ENCODE assay signal across 2 cellular contexts in genomic region chr4:726235-726787, GRCh38.
A peak's percentile ranks its signal among the peaks of the same experiment; 100 is the strongest.
TF ChIP-seq lines count a peak whose summit lies in the region.

No MANE protein-coding gene starts in this region.

TF ChIP-seq in K562, 482 proteins besides CTCF, POLR2A, EP300 and RAD21 (continues in another document):
- TF ChIP-seq MTA3 (IDR thresholded peaks at IDR 0.05; ENCODE audit: borderline replicate concordance) (no peak), ADNP (tag; IDR thresholded peaks at IDR 0.05) (no peak), RBBP5 (IDR thresholded peaks at IDR 0.05; ENCODE audit: borderline replicate concordance, insufficient read depth, low read length, poor library complexity, severe bottlenecking) (peak; percentile 47), HCFC1 (IDR thresholded peaks at IDR 0.05; ENCODE audit: low read depth, low read length) (no peak), NR2C2 (CRISPR knock-in tag; IDR thresholded peaks at IDR 0.05) (no peak), NR2C2 (tag; IDR thresholded peaks at IDR 0.05) (peak; percentile 31; the same call in 1 of the 2 replicates), CBX5 (IDR thresholded peaks at IDR 0.05; ENCODE audit: borderline replicate concordance, low read depth) (no peak), ZBTB5 (IDR thresholded peaks at IDR 0.05) (no peak), NFE2 (IDR thresholded peaks at IDR 0.05; ENCODE audit: low read depth) (peak; percentile 13; the same call in 1 of the 2 replicates), PRDM10 (IDR thresholded peaks at IDR 0.05; ENCODE audit: partially characterized antibody) (peak; percentile 92), NFATC3 (IDR thresholded peaks at IDR 0.05) (no peak), ATF1 (CRISPR knock-in tag; IDR thresholded peaks at IDR 0.05) (no peak), ATF1 (tag; IDR thresholded peaks at IDR 0.05) (peak; percentile 43; the same call in 1 of the 2 replicates), ILK (tag; IDR thresholded peaks at IDR 0.05; ENCODE audit: borderline replicate concordance, low read depth) (no peak), CEBPG (CRISPR knock-in tag; IDR thresholded peaks at IDR 0.05) (no peak), CEBPG (tag; conservative IDR thresholded peaks at IDR 0.05 in 1 of 2, IDR thresholded peaks at IDR 0.05 in 1 of 2) (peak in 1 of 2 experiments; percentile 27; a peak in 1 of 4 replicates), CEBPB (tag; IDR thresholded peaks at IDR 0.05) (peak; percentile 56), ZNF609 (CRISPR knock-in tag; IDR thresholded peaks at IDR 0.05; ENCODE audit: borderline replicate concordance) (no peak), ZFP36 (IDR thresholded peaks at IDR 0.05; ENCODE audit: low read depth, low read length, partially characterized antibody) (no peak)

TF ChIP-seq in GM12891, 5 proteins besides CTCF, POLR2A, EP300 and RAD21:
- no peak for TF ChIP-seq POLR2AphosphoS5 (IDR thresholded peaks at IDR 0.05; ENCODE audit: low read depth, low read length)
- no peak for TF ChIP-seq TAF1 (IDR thresholded peaks at IDR 0.05; ENCODE audit: low read depth, low read length)
- TF ChIP-seq POU2F2 (IDR thresholded peaks at IDR 0.05; ENCODE audit: low read depth, low read length) = no peak
- TF ChIP-seq SPI1 (IDR thresholded peaks at IDR 0.05; ENCODE audit: low read depth, low read length) = no peak
